8 cellular contexts compared by ENCODE assay signal in genomic region chr12:88141774-88142609, GRCh38. TPM values are rescaled to one million over a fixed set of nuclear protein-coding genes. Genes with fewer than 3 reads are reported as not detected.
A peak's percentile ranks its signal among the peaks of the same experiment; 100 is the strongest.
DNase-seq lines count a peak whose midpoint lies in the region; ATAC-seq and TF ChIP-seq lines count a peak whose summit lies in the region.

TSS of gene CEP290 (minus strand) at chr12:88142088. CDS start at chr12:88141307, 781 bp downstream.
TSS of gene TMTC3 (plus strand) at chr12:88142307. CDS start at chr12:88148316, 6,009 bp downstream.

- DNase-seq in CD1c-positive myeloid dendritic cell (ENCODE audit: extremely low spot score): peak; percentile 98
- peak; percentile 96 for DNase-seq in NCI-H748 treated with DMSO at 0.1 percent for 48 hours (lab: John Stamatoyannopoulos, UW)
- peak; percentile 89 for DNase-seq in activated CD4-positive, alpha-beta T cell treated with anti-CD3 and anti-CD28 coated beads, Interleukin-2, amount 50 U/mL, for 4 hours
- DNase-seq in dermis blood vessel endothelial cell: peak; percentile 100
- DNase-seq in left lung: peak; percentile 96 to 97
- peak; percentile 90 for DNase-seq in stimulated activated CD4-positive, alpha-beta T cell treated with anti-CD3 and anti-CD28 coated beads, Interleukin-2, amount 100 ng/mL, for 4 hours (ENCODE audit: low read depth)

- no peaks in the 10 kb centered on the region for H3K36me3 ChIP-seq in left lung

- H3K27ac ChIP-seq in left lung: peak within 1 kb of the TSS; percentile 80

- H3K4me1 ChIP-seq in left lung: peaks cover 0 to 21% of the 10 kb centered on the region in 2 donors

- H3K27me3 ChIP-seq in left lung: no peaks in the 10 kb centered on the region

- peak; percentile 91 for ATAC-seq in GM19397 (IDR thresholded peaks at IDR 0.05; ENCODE audit: unreplicated experiment)
- ATAC-seq in HG03565 (IDR thresholded peaks at IDR 0.05; ENCODE audit: unreplicated experiment): peak; percentile 95
- ATAC-seq in left lung: peak; percentile 99

- intact Hi-C loops in left lung (cut with DNase I): no loop called here

- H3K9me3 ChIP-seq in left lung: no peaks in the 10 kb centered on the region

- H3K4me3 ChIP-seq in left lung: peak within 1 kb of the TSS; percentile 57 to 88

- TF ChIP-seq CTCF in left lung (IDR thresholded peaks at IDR 0.05): no peak

RNA-seq across cellular contexts. Expression of gene CEP290, which starts in this region (rescaled TPM):
- total RNA-seq in dermis blood vessel endothelial cell: 9.3 and 21.3 TPM in 2 replicates
- 10 to 100 TPM; 10.8 to 12.3 TPM for total RNA-seq in left lung

RNA-seq across cellular contexts. Expression of gene TMTC3, which starts in this region (rescaled TPM):
- total RNA-seq in dermis blood vessel endothelial cell (38.8 and 42.7 TPM in 2 replicates), left lung (10 to 100 TPM; 27.5 to 34.4 TPM)

Comparison
In these comparisons a context has a peak if more than half of its experiments do, and no peak if none do; other contexts are left out.
1. Peak in every context shown above with its lines: DNase-seq, ATAC-seq, H3K4me3 ChIP-seq and H3K27ac ChIP-seq.